ENCODE assay signal across 8 cellular contexts in the genomic region with DNA sequence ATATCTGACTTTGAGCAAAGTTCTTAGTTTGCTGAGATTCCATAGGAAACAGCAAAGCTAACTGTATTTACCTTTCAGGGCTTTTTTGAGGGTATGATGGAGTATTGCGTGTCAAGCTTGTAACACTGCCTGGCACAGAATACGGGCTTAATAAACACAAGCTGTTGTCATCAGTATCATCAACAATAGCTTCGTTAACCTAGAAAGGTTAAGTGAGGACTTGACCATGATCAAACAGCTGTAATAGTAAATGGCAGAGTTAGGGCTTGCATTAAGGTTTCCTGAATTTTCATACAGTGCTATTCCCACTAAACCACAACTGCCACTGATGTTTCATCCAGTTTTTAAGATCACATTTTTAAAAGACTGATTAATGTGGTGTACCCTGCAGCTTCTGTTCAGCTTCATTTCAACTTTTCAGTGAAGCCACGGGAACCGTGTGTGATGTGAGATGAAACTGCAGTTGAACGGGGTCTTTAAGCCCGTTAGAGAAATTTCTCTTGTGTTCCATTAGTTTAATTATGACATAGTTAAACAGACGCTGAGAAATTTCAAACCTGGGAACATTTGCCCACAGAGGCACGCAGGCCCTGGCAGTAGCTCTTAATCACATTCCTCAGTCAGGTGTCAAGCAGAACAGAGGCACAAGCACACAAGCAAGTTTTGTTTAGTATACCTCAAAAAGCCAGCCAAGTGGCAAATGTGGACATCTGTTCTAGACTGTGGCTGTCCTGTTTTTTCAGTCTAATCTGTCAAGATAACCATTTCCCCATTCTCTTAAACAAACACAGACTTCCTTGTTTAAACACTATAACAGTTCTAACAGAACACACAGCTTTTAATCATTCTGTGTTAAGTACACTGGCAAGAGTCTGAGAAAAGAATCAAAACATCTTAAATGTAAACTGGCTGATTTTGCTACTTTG.
DNase-seq lines count a peak whose midpoint lies in the region; FAIRE-seq and TF ChIP-seq lines count a peak whose summit lies in the region.

No MANE protein-coding gene starts in this region.

- peaks cover 0 to 10% of the 10 kb centered on the region in 2 donors for H3K27me3 Mint-ChIP-seq in CD4-positive, alpha-beta memory T cell
- H3K27me3 Mint-ChIP-seq in osteocyte (ENCODE audit: unreplicated experiment) = no peaks in the 10 kb centered on the region

- H3K36me3 ChIP-seq in SK-N-SH (replicated peaks in 1 of 2; ENCODE audit: control insufficient read depth in 1 of 2, insufficient read depth in 2 of 2, low read length in 1 of 2) = no peaks in the 10 kb centered on the region
- H3K36me3 ChIP-seq in skeletal muscle tissue (ENCODE audit: control insufficient read depth in 3 of 3, insufficient read depth in 3 of 3, low read length in 3 of 3) = no peaks in the 10 kb centered on the region
- H3K36me3 ChIP-seq in CD4-positive, alpha-beta memory T cell (ENCODE audit: insufficient read depth, low read length) = no peaks in the 10 kb centered on the region

- no peak overlapping the region for H3K4me3 Mint-ChIP-seq in CD4-positive, alpha-beta memory T cell
- H3K4me3 Mint-ChIP-seq in osteocyte (ENCODE audit: unreplicated experiment) = no peak overlapping the region

- FAIRE-seq in GM18507 (lab: Jason Lieb, UNC) = peak; percentile 24
- peak; percentile 21 for FAIRE-seq in frontal cortex (lab: Jason Lieb, UNC)

- DNase-seq in GM18507 (ENCODE audit: extremely low spot score, insufficient read length, low read depth) (no peak), HT-29 (ENCODE audit: low spot score) (peak; percentile 54), SK-N-SH (peak; percentile 56), frontal cortex (ENCODE audit: low spot score in 2 of 2) (no peak), osteocyte (ENCODE audit: extremely low spot score, unreplicated experiment) (no peak), T1000 (lab: John Stamatoyannopoulos, UW) (no peak)
- no peak for DNase-seq in CD4-positive, alpha-beta memory T cell

- H3K27me3 ChIP-seq in SK-N-SH (ENCODE audit: insufficient read depth) (no peaks in the 10 kb centered on the region), skeletal muscle tissue (ENCODE audit: control insufficient read depth in 3 of 3, insufficient read depth in 3 of 3, low read length in 3 of 3) (no peaks in the 10 kb centered on the region)
- H3K27me3 ChIP-seq in CD4-positive, alpha-beta memory T cell (ENCODE audit: insufficient read depth, low read length) = no peaks in the 10 kb centered on the region

- CTCF ChIA-PET in SK-N-SH (lab: Yijun Ruan, JAX) = interaction anchor here (0.6 to 1.3 kb wide), 6 partner anchors 13 to 1541 kb away, joined by 3 to 5 read pairs (median 3); no protein-coding TSS in a partner anchor
- CTCF ChIA-PET in CD4-positive, alpha-beta memory T cell (lab: Charles Lee; ENCODE audit: partially characterized antibody) = no interaction called here

- H3F3A ChIP-seq in SK-N-SH (replicated peaks; ENCODE audit: insufficient read depth) = no peaks in the 10 kb centered on the region

- WGBS in SK-N-SH (ENCODE audit: low lambda C conversion rate) = 43% methylated on average over 9 of the region's 9 CpGs

- no peak overlapping the region for H2AFZ ChIP-seq in SK-N-SH (ENCODE audit: low read depth)

- H3K4me1 Mint-ChIP-seq in CD4-positive, alpha-beta memory T cell = no peaks in the 10 kb centered on the region
- peaks cover 26% of the 10 kb centered on the region for H3K4me1 Mint-ChIP-seq in osteocyte (ENCODE audit: unreplicated experiment)

- no peaks in the 10 kb centered on the region for H3K9me3 ChIP-seq in SK-N-SH
- H3K9me3 ChIP-seq in skeletal muscle tissue (ENCODE audit: control insufficient read depth in 3 of 3, low read length in 3 of 3) = no peaks in the 10 kb centered on the region
- no peaks in the 10 kb centered on the region for H3K9me3 ChIP-seq in CD4-positive, alpha-beta memory T cell (ENCODE audit: control insufficient read depth in 1 of 2, low read length in 2 of 2)

- H3K4me2 ChIP-seq in SK-N-SH = no peak overlapping the region

- H3K4me1 ChIP-seq in SK-N-SH (ENCODE audit: control insufficient read depth in 1 of 2, insufficient read depth in 2 of 2, low read depth in 1 of 2, low read length in 1 of 2) (peaks cover 9 to 10% of the 10 kb centered on the region in 2 experiments), skeletal muscle tissue (ENCODE audit: control insufficient read depth in 3 of 3, insufficient read depth in 3 of 3, low read length in 3 of 3) (peaks cover under 1 to 7% (median 6%) of the 10 kb centered on the region in 3 donors)
- H3K4me1 ChIP-seq in CD4-positive, alpha-beta memory T cell (ENCODE audit: insufficient read depth, low read length) = no peaks in the 10 kb centered on the region

- H3K9me3 Mint-ChIP-seq in CD4-positive, alpha-beta memory T cell = peaks cover 0 to 4% (median 0%) of the 10 kb centered on the region in 8 donors
- no peaks in the 10 kb centered on the region for H3K9me3 Mint-ChIP-seq in osteocyte (ENCODE audit: unreplicated experiment)

- intact Hi-C loops in CD4-positive, alpha-beta memory T cell (cut with micrococcal nuclease) = no loop called here

- H3K27ac ChIP-seq in SK-N-SH (ENCODE audit: low read depth in 2 of 2, low read length in 1 of 2) (peak overlapping the region in 1 of 2 experiments; percentile 85; a peak in 2 of 4 replicates), skeletal muscle tissue (ENCODE audit: low read depth, low read length) (no peak overlapping the region)
- H3K27ac ChIP-seq in CD4-positive, alpha-beta memory T cell (ENCODE audit: low read depth, low read length) = no peak overlapping the region

- no peak for TF ChIP-seq CTCF in SK-N-SH (IDR thresholded peaks at IDR 0.05)
- no peak for TF ChIP-seq CTCF in osteocyte (IDR thresholded peaks at IDR 0.05)

- H4K20me1 ChIP-seq in SK-N-SH (ENCODE audit: insufficient read depth) = no peaks in the 10 kb centered on the region

- POLR2A ChIA-PET in SK-N-SH (lab: Yijun Ruan, JAX) = no interaction called here
- POLR2A ChIA-PET in CD4-positive, alpha-beta memory T cell (lab: Charles Lee; ENCODE audit: partially characterized antibody) = no interaction called here

- H3K9me2 ChIP-seq in SK-N-SH = no peaks in the 10 kb centered on the region

- H3K9ac ChIP-seq in SK-N-SH (no peak overlapping the region), skeletal muscle tissue (ENCODE audit: low read depth in 1 of 3, low read length in 3 of 3) (peak overlapping the region in 1 of 3 donors; percentile 7)

- peak in 1 of 2 experiments; percentile 95; a peak in 2 of 4 replicates for TF ChIP-seq EP300 in SK-N-SH (IDR thresholded peaks at IDR 0.05; ENCODE audit: borderline replicate concordance in 1 of 2, low read depth in 1 of 2, low read length in 1 of 2)

- peak; percentile 41 for TF ChIP-seq RAD21 in SK-N-SH (IDR thresholded peaks at IDR 0.05; ENCODE audit: low read length)

- H3K36me3 Mint-ChIP-seq in CD4-positive, alpha-beta memory T cell = no peaks in the 10 kb centered on the region
- no peaks in the 10 kb centered on the region for H3K36me3 Mint-ChIP-seq in osteocyte (ENCODE audit: unreplicated experiment)

- no peaks in the 10 kb centered on the region for H3K79me2 ChIP-seq in SK-N-SH (ENCODE audit: insufficient read depth)

- no peak overlapping the region for H3K27ac Mint-ChIP-seq in CD4-positive, alpha-beta memory T cell
- no peak overlapping the region for H3K27ac Mint-ChIP-seq in osteocyte (ENCODE audit: unreplicated experiment)

- H3K4me3 ChIP-seq in SK-N-SH (ENCODE audit: low read depth in 2 of 2, low read length in 1 of 2) (no peak overlapping the region), skeletal muscle tissue (ENCODE audit: low read length in 3 of 3) (peak overlapping the region in 2 of 3 donors; percentile 11 to 25)
- no peak overlapping the region for H3K4me3 ChIP-seq in CD4-positive, alpha-beta memory T cell (ENCODE audit: low read length in 2 of 2)

TF ChIP-seq in SK-N-SH, 30 proteins besides CTCF, POLR2A, EP300 and RAD21:
- TF ChIP-seq JUND (IDR thresholded peaks at IDR 0.05) (no peak), TCF12 (IDR thresholded peaks at IDR 0.05) (peak; percentile 78), MXI1 (IDR thresholded peaks at IDR 0.05; ENCODE audit: low read depth, low read length) (peak; percentile 62; the same call in 1 of the 2 replicates), POLR2AphosphoS5 (IDR thresholded peaks at IDR 0.05; ENCODE audit: low read depth, low read length) (peak; percentile 43; the same call in 1 of the 2 replicates), FOXJ3 (CRISPR knock-in tag; IDR thresholded peaks at IDR 0.05) (peak; percentile 91), SMC3 (IDR thresholded peaks at IDR 0.05; ENCODE audit: low read depth, low read length) (peak; percentile 20; the same call in 1 of the 2 replicates), CHD2 (IDR thresholded peaks at IDR 0.05; ENCODE audit: low read length, partially characterized antibody) (peak; percentile 79), FOSL2 (IDR thresholded peaks at IDR 0.05; ENCODE audit: borderline replicate concordance, low read depth) (no peak), NFIC (IDR thresholded peaks at IDR 0.05; ENCODE audit: borderline replicate concordance) (peak; percentile 14; the same call in 1 of the 2 replicates), RCOR1 (IDR thresholded peaks at IDR 0.05; ENCODE audit: low read length) (peak; percentile 88; the same call in 1 of the 2 replicates), MEF2A (IDR thresholded peaks at IDR 0.05; ENCODE audit: borderline replicate concordance, low read depth) (no peak), TAF1 (IDR thresholded peaks at IDR 0.05; ENCODE audit: borderline replicate concordance, low read depth, low read length) (no peak), GATA2 (CRISPR knock-in tag; IDR thresholded peaks at IDR 0.05) (peak; percentile 86), TEAD4 (IDR thresholded peaks at IDR 0.05; ENCODE audit: borderline replicate concordance, insufficient read depth) (peak; percentile 18; the same call in 1 of the 2 replicates), EZH2phosphoT487 (IDR thresholded peaks at IDR 0.05; ENCODE audit: borderline replicate concordance, low read depth) (no peak)
- TF ChIP-seq, protein P1, sequence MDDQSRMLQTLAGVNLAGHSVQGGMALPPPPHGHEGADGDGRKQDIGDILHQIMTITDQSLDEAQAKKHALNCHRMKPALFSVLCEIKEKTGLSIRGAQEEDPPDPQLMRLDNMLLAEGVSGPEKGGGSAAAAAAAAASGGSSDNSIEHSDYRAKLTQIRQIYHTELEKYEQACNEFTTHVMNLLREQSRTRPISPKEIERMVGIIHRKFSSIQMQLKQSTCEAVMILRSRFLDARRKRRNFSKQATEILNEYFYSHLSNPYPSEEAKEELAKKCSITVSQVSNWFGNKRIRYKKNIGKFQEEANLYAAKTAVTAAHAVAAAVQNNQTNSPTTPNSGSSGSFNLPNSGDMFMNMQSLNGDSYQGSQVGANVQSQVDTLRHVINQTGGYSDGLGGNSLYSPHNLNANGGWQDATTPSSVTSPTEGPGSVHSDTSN (IDR thresholded peaks at IDR 0.05) = 0 out of 2 replicates have a peak, but pooled peaks have one; percentile 30

Comparison
In these comparisons a context has a peak if more than half of its experiments do, and no peak if none do; other contexts are left out.
1. DNase-seq: peak in HT-29 (single experiment) and SK-N-SH (single experiment); none in GM18507 (single experiment), frontal cortex (0 of 2), CD4-positive, alpha-beta memory T cell (0 of 5), osteocyte (single experiment) and T1000 (single experiment).
2. H3K4me3 ChIP-seq: peak in skeletal muscle tissue (2 of 3); none in SK-N-SH (0 of 2) and CD4-positive, alpha-beta memory T cell (0 of 2).